ENCODE assay signal across 28 cellular contexts in the genomic region with DNA sequence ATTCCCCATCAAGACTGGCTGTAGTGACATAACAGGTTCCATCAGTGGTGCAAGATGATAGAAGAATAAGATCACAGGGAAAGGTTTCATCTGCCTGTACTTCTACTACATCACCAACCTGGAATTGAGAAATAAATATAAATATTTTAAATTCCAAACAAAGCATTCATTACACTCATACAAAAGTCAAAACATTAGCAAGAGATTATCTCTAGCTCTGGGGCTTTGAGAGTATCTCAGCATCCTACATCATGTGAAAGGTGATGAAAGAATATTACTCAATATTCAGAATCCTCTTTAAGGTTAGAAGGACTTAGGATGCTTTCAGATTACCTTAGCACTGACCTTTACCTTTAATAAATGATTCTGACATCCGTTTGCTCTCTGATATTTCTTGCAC.
"Had no signal": no experiment of that assay in that cellular context is flagged by ENCODE, and none has a peak within 500 bp of the region (broad histone marks: within the 10 kb centered on the region; RNA-seq: fewer than 3 reads in every experiment).

No MANE protein-coding gene starts in this region.

- H3K27me3 ChIP-seq: stomach, suprapubic skin, testis, thyroid gland, tibial artery, tibial nerve, transverse colon, upper lobe of left lung, upper lobe of right lung, uterus, vagina had no signal

- H3K4me3 ChIP-seq: stomach, suprapubic skin, testis, thoracic aorta, thyroid gland, tibial artery, tibial nerve, transverse colon, upper lobe of left lung, upper lobe of right lung, uterus, vagina had no signal

- H3K9me3 ChIP-seq: stomach, suprapubic skin, testis, thoracic aorta, thyroid gland, tibial artery, tibial nerve, transverse colon, upper lobe of left lung, upper lobe of right lung, uterus, vagina had no signal

- H3K4me1 ChIP-seq: stomach, suprapubic skin, testis, thyroid gland, tibial artery, tibial nerve, transverse colon, upper lobe of left lung, upper lobe of right lung, uterus, vagina had no signal

- H3K36me3 ChIP-seq: suprapubic skin, thyroid gland, transverse colon, upper lobe of right lung, uterus, vagina had no signal

- H3K4me1 Mint-ChIP-seq: stimulated activated memory B cell treated with anti-CD40 and anti-IgM and Interleukin-4, amounts not matched to agents 10 μg/mL and 1 μg/mL and 100 μg/mL, for 72 hours; stimulated activated naive B cell treated with anti-CD40 and anti-IgM and Interleukin-4, amounts not matched to agents 10 μg/mL and 1 μg/mL and 100 μg/mL, for 72 hours had no signal

- H3K27ac ChIP-seq: stomach, suprapubic skin, testis, thoracic aorta, thyroid gland, tibial artery, tibial nerve, transverse colon, upper lobe of left lung, upper lobe of right lung, uterus, vagina had no signal

- H3K4me3 Mint-ChIP-seq: stimulated activated effector memory CD8-positive, alpha-beta T cell treated with anti-CD3 and anti-CD28 coated beads, Interleukin-12 subunit alpha, Interleukin-12 subunit beta, amount 100 ng/mL, for 72 hours; stimulated activated memory B cell treated with anti-CD40 and anti-IgM and Interleukin-4, amounts not matched to agents 10 μg/mL and 1 μg/mL and 100 μg/mL, for 72 hours; stimulated activated naive B cell treated with anti-CD40 and anti-IgM and Interleukin-4, amounts not matched to agents 10 μg/mL and 1 μg/mL and 100 μg/mL, for 72 hours; stimulated activated naive CD8-positive, alpha-beta T cell treated with anti-CD3 and anti-CD28 coated beads, Interleukin-15, amount 100 ng/mL, for 72 hours; stimulated activated naive CD8-positive, alpha-beta T cell treated with anti-CD3 and anti-CD28 coated beads, Interleukin-15, Interleukin-2, amounts not matched to agents 100 ng/mL and 50 ng/mL, for 24 hours; type B pancreatic cell had no signal

- H3K9me3 Mint-ChIP-seq: stimulated activated effector memory CD8-positive, alpha-beta T cell treated with anti-CD3 and anti-CD28 coated beads, Interleukin-12 subunit alpha, Interleukin-12 subunit beta, amount 100 ng/mL, for 72 hours; stimulated activated memory B cell treated with anti-CD40 and anti-IgM and Interleukin-4, amounts not matched to agents 10 μg/mL and 1 μg/mL and 100 μg/mL, for 72 hours; stimulated activated naive CD8-positive, alpha-beta T cell treated with anti-CD3 and anti-CD28 coated beads, Interleukin-15, amount 100 ng/mL, for 72 hours; stimulated activated naive CD8-positive, alpha-beta T cell treated with anti-CD3 and anti-CD28 coated beads, Interleukin-15, Interleukin-2, amounts not matched to agents 100 ng/mL and 50 ng/mL, for 24 hours; type B pancreatic cell had no signal

- H3K27ac Mint-ChIP-seq: stimulated activated effector memory CD8-positive, alpha-beta T cell treated with anti-CD3 and anti-CD28 coated beads, Interleukin-12 subunit alpha, Interleukin-12 subunit beta, amount 100 ng/mL, for 72 hours; stimulated activated memory B cell treated with anti-CD40 and anti-IgM and Interleukin-4, amounts not matched to agents 10 μg/mL and 1 μg/mL and 100 μg/mL, for 72 hours; stimulated activated naive B cell treated with anti-CD40 and anti-IgM and Interleukin-4, amounts not matched to agents 10 μg/mL and 1 μg/mL and 100 μg/mL, for 72 hours; stimulated activated naive CD8-positive, alpha-beta T cell treated with anti-CD3 and anti-CD28 coated beads, Interleukin-15, amount 100 ng/mL, for 72 hours; stimulated activated naive CD8-positive, alpha-beta T cell treated with anti-CD3 and anti-CD28 coated beads, Interleukin-15, Interleukin-2, amounts not matched to agents 100 ng/mL and 50 ng/mL, for 24 hours; type B pancreatic cell had no signal

- FAIRE-seq: urothelium cell line had no signal

- H3K27me3 Mint-ChIP-seq: stimulated activated memory B cell treated with anti-CD40 and anti-IgM and Interleukin-4, amounts not matched to agents 10 μg/mL and 1 μg/mL and 100 μg/mL, for 72 hours; stimulated activated naive B cell treated with anti-CD40 and anti-IgM and Interleukin-4, amounts not matched to agents 10 μg/mL and 1 μg/mL and 100 μg/mL, for 72 hours; stimulated activated naive CD8-positive, alpha-beta T cell treated with anti-CD3 and anti-CD28 coated beads, Interleukin-15, amount 100 ng/mL, for 72 hours; stimulated activated naive CD8-positive, alpha-beta T cell treated with anti-CD3 and anti-CD28 coated beads, Interleukin-15, Interleukin-2, amounts not matched to agents 100 ng/mL and 50 ng/mL, for 24 hours; type B pancreatic cell had no signal

- DNase-seq: stimulated activated CD4-positive, alpha-beta T cell treated with anti-CD3 and anti-CD28 coated beads, Interleukin-2, amount 100 ng/mL, for 48 hours; stimulated activated CD4-positive, alpha-beta T cell treated with anti-CD3 and anti-CD28 coated beads, Interleukin-4, amount 100 ng/mL, for 1 hour; stimulated activated CD4-positive, alpha-beta T cell treated with anti-CD3 and anti-CD28 coated beads, Interleukin-4, amount 100 ng/mL, for 24 hours; stimulated activated CD4-positive, alpha-beta T cell treated with anti-CD3 and anti-CD28 coated beads, Interleukin-4, amount 100 ng/mL, for 4 hours; stimulated activated CD8-positive, alpha-beta memory T cell treated with anti-CD3 and anti-CD28 coated beads, Interleukin-4, amount 100 ng/mL, for 48 hours; stimulated activated naive B cell treated with anti-CD40 and anti-IgM and Interleukin-4, amounts not matched to agents 10 μg/mL and 1 μg/mL and 100 μg/mL, for 72 hours; stimulated activated naive CD4-positive, alpha-beta T cell; stimulated activated naive CD4-positive, alpha-beta T cell treated with Interleukin-2 at 50 U/mL for 16 hours; stimulated activated naive CD8-positive, alpha-beta T cell treated with anti-CD3 and anti-CD28 coated beads, Interleukin-15, amount 100 ng/mL, for 72 hours; stimulated activated naive CD8-positive, alpha-beta T cell treated with anti-CD3 and anti-CD28 coated beads, Interleukin-15, Interleukin-2, amounts not matched to agents 100 U/mL and 50 U/mL, for 24 hours; stomach; substantia nigra; testis; thyroid gland; tibial artery; transverse colon; upper lobe of left lung; upper lobe of right lung; uterus had no signal
